1 cellular context compared by ENCODE assay signal in the genomic region with DNA sequence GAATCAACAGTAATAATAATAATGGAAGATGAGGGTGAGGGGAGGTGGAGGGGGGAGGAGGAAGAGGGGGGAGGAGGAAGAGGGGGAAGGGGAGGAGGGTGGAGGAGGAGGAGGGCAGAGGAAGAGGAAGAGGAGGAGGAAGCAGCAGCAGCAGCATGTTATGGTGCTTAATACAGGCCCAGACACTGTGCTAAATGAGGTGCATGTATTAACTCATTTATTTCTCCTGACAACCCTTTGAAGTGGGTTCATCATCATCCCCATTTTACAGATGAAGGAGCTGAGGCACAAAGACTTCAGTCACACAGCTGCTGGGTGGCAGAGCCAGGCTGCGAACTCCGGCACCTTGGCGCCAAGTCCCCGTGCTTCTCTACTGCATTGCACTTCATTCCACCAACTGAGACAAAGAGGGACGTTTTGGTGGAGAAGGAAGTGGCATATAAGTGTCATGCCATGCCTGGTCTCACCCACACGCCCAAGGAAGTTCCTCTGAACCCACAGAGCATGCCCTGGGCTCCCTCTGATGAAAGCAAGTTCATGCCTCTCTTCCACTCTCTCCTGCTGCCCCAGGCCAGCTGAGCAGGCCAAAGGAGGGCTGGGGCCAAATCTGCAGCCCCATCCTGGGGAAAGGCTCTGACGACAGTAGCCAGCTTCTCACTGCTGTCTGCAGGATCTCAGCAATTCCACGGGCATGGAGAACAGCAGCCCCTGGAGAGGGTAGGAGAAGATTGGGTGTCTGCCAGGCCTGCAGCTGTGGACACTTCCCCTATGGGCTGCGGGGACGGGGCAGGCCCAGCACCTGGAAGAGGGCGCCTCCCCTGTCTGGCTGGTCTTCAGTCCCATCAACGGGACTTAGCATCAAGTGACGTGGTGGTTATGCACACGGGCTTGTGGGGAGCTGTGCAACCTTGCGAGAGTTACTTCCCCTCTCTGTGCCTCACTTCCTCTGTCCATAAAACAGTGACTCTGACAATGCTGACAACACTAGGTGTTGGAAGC.
TF ChIP-seq lines count a peak whose summit lies in the region.

No MANE protein-coding gene starts in this region.

TF ChIP-seq in GM12878, 131 proteins besides CTCF, POLR2A, EP300 and RAD21 (continued from another document):
- TF ChIP-seq, protein P1, sequence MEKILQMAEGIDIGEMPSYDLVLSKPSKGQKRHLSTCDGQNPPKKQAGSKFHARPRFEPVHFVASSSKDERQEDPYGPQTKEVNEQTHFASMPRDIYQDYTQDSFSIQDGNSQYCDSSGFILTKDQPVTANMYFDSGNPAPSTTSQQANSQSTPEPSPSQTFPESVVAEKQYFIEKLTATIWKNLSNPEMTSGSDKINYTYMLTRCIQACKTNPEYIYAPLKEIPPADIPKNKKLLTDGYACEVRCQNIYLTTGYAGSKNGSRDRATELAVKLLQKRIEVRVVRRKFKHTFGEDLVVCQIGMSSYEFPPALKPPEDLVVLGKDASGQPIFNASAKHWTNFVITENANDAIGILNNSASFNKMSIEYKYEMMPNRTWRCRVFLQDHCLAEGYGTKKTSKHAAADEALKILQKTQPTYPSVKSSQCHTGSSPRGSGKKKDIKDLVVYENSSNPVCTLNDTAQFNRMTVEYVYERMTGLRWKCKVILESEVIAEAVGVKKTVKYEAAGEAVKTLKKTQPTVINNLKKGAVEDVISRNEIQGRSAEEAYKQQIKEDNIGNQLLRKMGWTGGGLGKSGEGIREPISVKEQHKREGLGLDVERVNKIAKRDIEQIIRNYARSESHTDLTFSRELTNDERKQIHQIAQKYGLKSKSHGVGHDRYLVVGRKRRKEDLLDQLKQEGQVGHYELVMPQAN (conservative IDR thresholded peaks at IDR 0.05): no peak
- TF ChIP-seq IKZF1 (conservative IDR thresholded peaks at IDR 0.05) (no peak), NBN (IDR thresholded peaks at IDR 0.05) (no peak), RUNX3 (IDR thresholded peaks at IDR 0.05; ENCODE audit: low read length) (0 out of 2 replicates have a peak, but pooled peaks have one; percentile 33), JUNB (IDR thresholded peaks at IDR 0.05) (no peak), FOS (IDR thresholded peaks at IDR 0.05; ENCODE audit: borderline replicate concordance, extremely low read depth, insufficient read length) (no peak), SP1 (IDR thresholded peaks at IDR 0.05; ENCODE audit: low read depth, low read length) (no peak), SIN3A (IDR thresholded peaks at IDR 0.05; ENCODE audit: low read depth, low read length) (no peak), EZH2 (IDR thresholded peaks at IDR 0.05; ENCODE audit: borderline replicate concordance, control insufficient read depth, low read depth, low read length) (no peak), POU2F2 (IDR thresholded peaks at IDR 0.05; ENCODE audit: borderline replicate concordance, low read depth, low read length) (no peak), RBBP5 (conservative IDR thresholded peaks at IDR 0.05) (no peak), SMARCA5 (IDR thresholded peaks at IDR 0.05) (peak; percentile 79; the same call in 1 of the 2 replicates), TCF7 (IDR thresholded peaks at IDR 0.05; ENCODE audit: borderline replicate concordance) (peak; percentile 72), NFIC (IDR thresholded peaks at IDR 0.05; ENCODE audit: low read depth, low read length) (no peak), ZNF274 (IDR thresholded peaks at IDR 0.05; ENCODE audit: insufficient read depth, insufficient read length) (no peak), NR2C1 (IDR thresholded peaks at IDR 0.05) (no peak), BCL11A (IDR thresholded peaks at IDR 0.05; ENCODE audit: low read depth, low read length) (no peak), ZNF207 (IDR thresholded peaks at IDR 0.05; ENCODE audit: borderline replicate concordance) (no peak), GATAD2B (conservative IDR thresholded peaks at IDR 0.05; ENCODE audit: low read depth) (no peak), YY1 (IDR thresholded peaks at IDR 0.05; ENCODE audit: low read depth, low read length) (no peak), SUPT20H (IDR thresholded peaks at IDR 0.05; ENCODE audit: borderline replicate concordance, control insufficient read depth, low read depth, low read length) (no peak), IRF5 (IDR thresholded peaks at IDR 0.05; ENCODE audit: borderline replicate concordance) (no peak), RB1 (IDR thresholded peaks at IDR 0.05; ENCODE audit: borderline replicate concordance) (no peak)
- TF ChIP-seq, protein P2, sequence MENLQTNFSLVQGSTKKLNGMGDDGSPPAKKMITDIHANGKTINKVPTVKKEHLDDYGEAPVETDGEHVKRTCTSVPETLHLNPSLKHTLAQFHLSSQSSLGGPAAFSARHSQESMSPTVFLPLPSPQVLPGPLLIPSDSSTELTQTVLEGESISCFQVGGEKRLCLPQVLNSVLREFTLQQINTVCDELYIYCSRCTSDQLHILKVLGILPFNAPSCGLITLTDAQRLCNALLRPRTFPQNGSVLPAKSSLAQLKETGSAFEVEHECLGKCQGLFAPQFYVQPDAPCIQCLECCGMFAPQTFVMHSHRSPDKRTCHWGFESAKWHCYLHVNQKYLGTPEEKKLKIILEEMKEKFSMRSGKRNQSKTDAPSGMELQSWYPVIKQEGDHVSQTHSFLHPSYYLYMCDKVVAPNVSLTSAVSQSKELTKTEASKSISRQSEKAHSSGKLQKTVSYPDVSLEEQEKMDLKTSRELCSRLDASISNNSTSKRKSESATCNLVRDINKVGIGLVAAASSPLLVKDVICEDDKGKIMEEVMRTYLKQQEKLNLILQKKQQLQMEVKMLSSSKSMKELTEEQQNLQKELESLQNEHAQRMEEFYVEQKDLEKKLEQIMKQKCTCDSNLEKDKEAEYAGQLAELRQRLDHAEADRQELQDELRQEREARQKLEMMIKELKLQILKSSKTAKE (IDR thresholded peaks at IDR 0.05; ENCODE audit: low read depth, poor library complexity, severe bottlenecking): no peak
- TF ChIP-seq, protein P3, sequence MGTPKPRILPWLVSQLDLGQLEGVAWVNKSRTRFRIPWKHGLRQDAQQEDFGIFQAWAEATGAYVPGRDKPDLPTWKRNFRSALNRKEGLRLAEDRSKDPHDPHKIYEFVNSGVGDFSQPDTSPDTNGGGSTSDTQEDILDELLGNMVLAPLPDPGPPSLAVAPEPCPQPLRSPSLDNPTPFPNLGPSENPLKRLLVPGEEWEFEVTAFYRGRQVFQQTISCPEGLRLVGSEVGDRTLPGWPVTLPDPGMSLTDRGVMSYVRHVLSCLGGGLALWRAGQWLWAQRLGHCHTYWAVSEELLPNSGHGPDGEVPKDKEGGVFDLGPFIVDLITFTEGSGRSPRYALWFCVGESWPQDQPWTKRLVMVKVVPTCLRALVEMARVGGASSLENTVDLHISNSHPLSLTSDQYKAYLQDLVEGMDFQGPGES (IDR thresholded peaks at IDR 0.05): no peak
